15 cellular contexts compared by ENCODE assay signal in the genomic region with DNA sequence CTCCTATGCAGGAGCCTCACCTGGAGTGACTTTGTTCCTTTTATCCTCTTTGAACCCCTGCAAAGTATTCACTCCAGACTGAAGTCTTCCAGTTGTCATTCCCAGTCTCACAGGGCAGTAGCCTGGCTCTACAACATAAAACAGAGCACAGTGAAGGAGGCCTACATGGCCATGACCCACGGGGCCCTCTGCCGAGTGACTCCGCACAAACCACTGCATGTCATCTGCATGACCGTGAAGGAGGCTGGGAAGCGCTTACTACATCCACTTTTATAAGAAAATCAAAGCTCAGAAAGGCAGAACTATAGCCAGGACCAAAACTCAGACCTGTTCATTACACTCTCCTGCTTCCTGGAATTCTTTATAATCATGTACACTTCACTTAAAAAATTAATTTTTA.
"Had no signal": no experiment of that assay in that cellular context is flagged by ENCODE, and none has a peak within 500 bp of the region (broad histone marks: within the 10 kb centered on the region; RNA-seq: fewer than 3 reads in every experiment).

No MANE protein-coding gene starts in this region.

- H3K27me3 Mint-ChIP-seq: central memory CD8-positive, alpha-beta T cell; stimulated activated naive CD8-positive, alpha-beta T cell treated with anti-CD3 and anti-CD28 coated beads, Interleukin-15, Interleukin-2, amounts not matched to agents 100 ng/mL and 50 ng/mL, for 24 hours had no signal

- H3K27ac ChIP-seq: esophagus squamous epithelium, prostate gland, suprapubic skin had no signal

- H3K4me3 Mint-ChIP-seq: central memory CD8-positive, alpha-beta T cell; stimulated activated naive CD8-positive, alpha-beta T cell treated with anti-CD3 and anti-CD28 coated beads, Interleukin-15, Interleukin-2, amounts not matched to agents 100 ng/mL and 50 ng/mL, for 24 hours had no signal

- DNase-seq: activated naive CD4-positive, alpha-beta T cell treated with anti-CD3 and anti-CD28 coated beads, Interleukin-2, amount 50 U/mL, for 16 hours; amniotic stem cell; cortex of kidney; effector CD4-positive, alpha-beta T cell; esophagus squamous epithelium; left ventricle myocardium superior; right cardiac atrium; stimulated activated CD4-positive, alpha-beta T cell treated with anti-CD3 and anti-CD28 coated beads, Interleukin-15, amount 100 ng/mL, for 24 hours; stimulated activated CD4-positive, alpha-beta T cell treated with anti-CD3 and anti-CD28 coated beads, Interleukin-4, amount 100 ng/mL, for 1 hour had no signal

- H3K36me3 ChIP-seq: prostate gland had no signal

- H3K4me1 ChIP-seq: prostate gland, suprapubic skin had no signal

- H3K9me3 ChIP-seq: esophagus squamous epithelium, prostate gland, suprapubic skin had no signal

- H3K27me3 ChIP-seq: esophagus squamous epithelium, suprapubic skin had no signal

- H3K9me3 Mint-ChIP-seq: activated T-helper 2 cell treated with anti-CD3 and anti-CD28 coated beads, Interferon-gamma antibody, Interleukin-2, Interleukin-4, amounts not matched to agents 10 μg/mL and 5 μg/mL and 100 μg/mL, durations not matched to agents 14 hours and 24 hours and 36 hours; central memory CD8-positive, alpha-beta T cell; stimulated activated naive CD8-positive, alpha-beta T cell treated with anti-CD3 and anti-CD28 coated beads, Interleukin-15, Interleukin-2, amounts not matched to agents 100 ng/mL and 50 ng/mL, for 24 hours had no signal

- H3K4me3 ChIP-seq: esophagus squamous epithelium, prostate gland, skin epidermis, suprapubic skin had no signal
